Comparison of ENCODE assay signal across 31 cellular contexts in genomic region chr18:78559584-78559983, GRCh38.
"Had no signal": no experiment of that assay in that cellular context is flagged by ENCODE, and none has a peak within 500 bp of the region (broad histone marks: within the 10 kb centered on the region; RNA-seq: fewer than 3 reads in every experiment).

No MANE protein-coding gene starts in this region.

- H3K9me3 ChIP-seq: adrenal gland, body of pancreas had no signal

- H3K36me3 ChIP-seq: adrenal gland, brain microvascular endothelial cell, breast epithelium had no signal

- H3K4me3 ChIP-seq: adrenal gland, body of pancreas, breast epithelium had no signal

- DNase-seq: activated B cell treated with CpG ODN at 0.5 μM for 24 hours; activated CD4-positive, alpha-beta memory T cell treated with anti-CD3 and anti-CD28 coated beads for 36 hours; activated CD4-positive, alpha-beta T cell treated with anti-CD3 and anti-CD28 coated beads for 4 hours; activated CD4-positive, alpha-beta T cell treated with anti-CD3 and anti-CD28 coated beads, Interleukin-2, amount 10 ng/mL, durations not matched to agents 24 days and 14 days; activated CD4-positive, alpha-beta T cell treated with anti-CD3 and anti-CD28 coated beads, Interleukin-2, amount 50 U/mL, for 1 hour; activated CD4-positive, alpha-beta T cell treated with anti-CD3 and anti-CD28 coated beads, Interleukin-2, amount 50 U/mL, for 4 hours; activated CD4-positive, CD25-positive, alpha-beta regulatory T cell treated with anti-CD3 and anti-CD28 coated beads, Interleukin-2, amount 50 U/mL, for 72 hours; activated CD8-positive, alpha-beta memory T cell treated with anti-CD3 and anti-CD28 coated beads, Interleukin-2, amount 10 ng/mL, durations not matched to agents 7 days and 5 days; activated CD8-positive, alpha-beta T cell treated with anti-CD3 and anti-CD28 coated beads for 36 hours; activated effector memory CD4-positive, alpha-beta T cell treated with anti-CD3 and anti-CD28 coated beads, Interleukin-2, amount 50 U/mL, for 16 hours; activated gamma-delta T cell treated with Interleukin-2 at 50 U/mL for 16 hours; activated naive CD4-positive, alpha-beta T cell; activated naive CD4-positive, alpha-beta T cell treated with anti-CD3 and anti-CD28 coated beads for 36 hours; activated naive CD4-positive, alpha-beta T cell treated with anti-CD3 and anti-CD28 coated beads, Interleukin-2, amount 50 U/mL, for 16 hours; activated naive CD8-positive, alpha-beta T cell treated with anti-CD3 and anti-CD28 coated beads for 36 hours; activated T-cell treated with anti-CD3 and anti-CD28 coated beads for 4 hours; activated T-cell treated with anti-CD3 and anti-CD28 coated beads, Interleukin-2, amount 50 U/mL, for 1 hour; activated T-cell treated with anti-CD3 and anti-CD28 coated beads, Interleukin-2, amount 50 U/mL, for 4 hours; activated T-cell treated with anti-CD3 and anti-CD28 coated beads, Interleukin-2, amount 50 U/mL, for 72 hours; amniotic stem cell; body of pancreas; brain microvascular endothelial cell; central memory CD4-positive, alpha-beta T cell; T-cell; T-helper 17 cell; T-helper 9 cell had no signal

- H3K27me3 ChIP-seq: adrenal gland, body of pancreas, brain microvascular endothelial cell had no signal

- H3K4me1 ChIP-seq: adrenal gland, body of pancreas, breast epithelium had no signal

- H3K27ac ChIP-seq: adrenal gland, body of pancreas, brain microvascular endothelial cell, breast epithelium, VCaP had no signal

- ATAC-seq: activated CD8-positive, alpha-beta memory T cell treated with anti-CD3 and anti-CD28 coated beads, Interleukin-2, amount 10 ng/mL, durations not matched to agents 7 days and 5 days; activated CD8-positive, alpha-beta T cell treated with anti-CD3 and anti-CD28 coated beads for 36 hours; activated naive CD4-positive, alpha-beta T cell treated with anti-CD3 and anti-CD28 coated beads, Interleukin-2, amount 50 U/mL, for 72 hours; activated T-cell treated with anti-CD3 and anti-CD28 coated beads, Interleukin-2, amount 50 U/mL, for 4 hours; activated T-cell treated with anti-CD3 and anti-CD28 coated beads, Interleukin-2, amount 50 U/mL, for 72 hours; activated T-helper 17 cell treated with anti-CD3 and anti-CD28 coated beads, Interleukin-2, amount 50 U/mL, for 72 hours; body of pancreas; T-cell; T-helper 17 cell had no signal
